Comparison of ENCODE assay signal across 8 cellular contexts in the genomic region with DNA sequence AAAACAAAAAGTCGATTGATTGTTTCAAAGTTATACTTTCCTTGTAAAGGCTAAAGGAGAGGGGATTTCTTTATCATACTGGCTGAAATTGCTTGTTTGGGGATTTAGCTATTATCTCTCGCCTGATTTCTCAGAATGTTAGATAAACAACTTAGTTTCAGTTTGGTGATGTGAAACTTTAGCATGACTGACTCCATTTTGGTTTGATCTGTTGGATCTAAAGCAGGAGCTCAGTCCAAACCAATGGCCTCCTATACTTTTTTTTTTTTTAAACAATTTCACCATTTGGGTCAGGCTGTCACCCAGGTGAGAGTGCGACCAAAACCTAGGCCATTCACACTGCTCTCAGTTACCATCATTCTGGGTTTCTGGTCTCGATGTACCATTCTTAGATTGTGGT.
"Had no signal": no experiment of that assay in that cellular context is flagged by ENCODE, and none has a peak within 500 bp of the region (broad histone marks: within the 10 kb centered on the region; RNA-seq: fewer than 3 reads in every experiment).

No MANE protein-coding gene starts in this region.

- H3K4me3 ChIP-seq: GM12878 had no signal

- DNase-seq: GDM1, GF-D8 had no signal

- FAIRE-seq: G401.6, GM12878, GM12891, GM12892, GM18507, GM19239 had no signal

- ATAC-seq: GM12878 had no signal
